Comparison of ENCODE assay signal across 21 cellular contexts in the genomic region with DNA sequence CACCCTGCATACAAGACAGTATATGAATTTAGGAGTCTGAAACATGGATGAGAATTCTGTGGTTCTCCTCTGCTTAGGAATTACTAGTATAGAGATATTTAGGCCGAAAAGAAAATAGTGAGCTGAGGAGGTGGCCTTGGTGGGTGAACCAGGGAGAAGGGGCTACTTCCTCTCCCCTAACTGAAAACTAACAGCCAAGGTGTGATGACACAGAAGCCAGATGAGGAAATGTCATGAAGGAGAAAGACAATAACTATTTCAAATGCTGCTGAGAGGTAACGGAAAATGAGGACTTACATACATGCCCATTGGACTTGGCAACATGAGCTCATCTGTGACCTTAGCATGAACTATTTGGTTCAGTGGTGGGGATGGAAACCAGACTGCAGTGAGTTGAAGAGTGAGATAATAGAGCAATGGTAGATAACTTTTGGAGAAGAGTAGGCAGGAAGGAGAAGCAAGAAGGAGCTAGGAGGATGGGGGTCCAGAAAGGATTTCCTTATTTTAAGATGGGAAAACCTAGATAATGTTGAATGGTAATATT.
DNase-seq lines count a peak whose midpoint lies in the region; ATAC-seq, FAIRE-seq and TF ChIP-seq lines count a peak whose summit lies in the region.
"Had no signal": no experiment of that assay in that cellular context is flagged by ENCODE, and none has a peak within 500 bp of the region (broad histone marks: within the 10 kb centered on the region; RNA-seq: fewer than 3 reads in every experiment).

No MANE protein-coding gene starts in this region.

- H3K27ac Mint-ChIP-seq in dendritic cell treated with granulocyte-macrophage colony-stimulating factor and Interleukin-4, amounts not matched to agents 40 ng/mL and 50 ng/mL, for 4 days = peak overlapping the region; percentile 64
- H3K27ac Mint-ChIP-seq in progenitor cell of endocrine pancreas = peak overlapping the region; percentile 79

- intact Hi-C loops in dendritic cell treated with granulocyte-macrophage colony-stimulating factor and Interleukin-4, amounts not matched to agents 40 ng/mL and 50 ng/mL, for 4 days (cut with micrococcal nuclease) = no loop called here

- H3K4me3 Mint-ChIP-seq in dendritic cell treated with granulocyte-macrophage colony-stimulating factor and Interleukin-4, amounts not matched to agents 40 ng/mL and 50 ng/mL, for 4 days = no peak overlapping the region
- H3K4me3 Mint-ChIP-seq in progenitor cell of endocrine pancreas (ENCODE audit: low read depth) = no peak overlapping the region
- H3K4me3 Mint-ChIP-seq: activated T-cell treated with anti-CD3 and anti-CD28 coated beads, Interleukin-2, amount 50 U/mL, for 4 hours had no signal

- H3K9me3 ChIP-seq in OCI-LY3 (ENCODE audit: insufficient read depth, low read length) = no peaks in the 10 kb centered on the region
- H3K9me3 ChIP-seq: adrenal gland, testis had no signal

- H3K27me3 Mint-ChIP-seq in dendritic cell treated with granulocyte-macrophage colony-stimulating factor and Interleukin-4, amounts not matched to agents 40 ng/mL and 50 ng/mL, for 4 days = no peaks in the 10 kb centered on the region
- no peaks in the 10 kb centered on the region for H3K27me3 Mint-ChIP-seq in progenitor cell of endocrine pancreas

- H3K27ac ChIP-seq in OCI-LY3 (ENCODE audit: low read length) = peak overlapping the region; percentile 19
- H3K27ac ChIP-seq: adrenal gland had no signal

- no peak overlapping the region for H3K9ac ChIP-seq in OCI-LY3 (ENCODE audit: low read length)

- H3K36me3 ChIP-seq in OCI-LY3 (replicated peaks; ENCODE audit: low read depth, low read length) = peaks cover 5% of the 10 kb centered on the region
- H3K36me3 ChIP-seq: adrenal gland had no signal

- H4K20me1 ChIP-seq in OCI-LY3 (ENCODE audit: insufficient read depth, low read length) = no peaks in the 10 kb centered on the region

- peaks cover 9% of the 10 kb centered on the region for H3K79me2 ChIP-seq in OCI-LY3 (ENCODE audit: low read length)

- DNase-seq in GM19239 (ENCODE audit: insufficient read length, low spot score) (no peak), progenitor cell of endocrine pancreas (ENCODE audit: low spot score, unreplicated experiment) (no peak), HEK293T (ENCODE audit: extremely low spot score) (no peak), putamen (ENCODE audit: low spot score) (no peak)
- DNase-seq: activated CD4-positive, alpha-beta T cell treated with anti-CD3 and anti-CD28 coated beads, Interleukin-2, amount 50 U/mL, for 48 hours; activated T-cell treated with anti-CD3 and anti-CD28 coated beads, Interleukin-2, amount 50 U/mL, for 4 hours; adrenal gland; GOT3; hippocampal formation; left cardiac atrium; NCI-H1092 treated with DMSO at 0.1 percent for 48 hours; NCI-H69; stimulated activated CD4-positive, alpha-beta T cell treated with anti-CD3 and anti-CD28 coated beads, Interleukin-2, amount 100 ng/mL, for 48 hours; testis had no signal

- no peaks in the 10 kb centered on the region for H3K27me3 ChIP-seq in OCI-LY3 (ENCODE audit: low read depth, low read length)
- H3K27me3 ChIP-seq: adrenal gland, testis had no signal

- FAIRE-seq in GM19239 (lab: Jason Lieb, UNC) = peak; percentile 78
- FAIRE-seq: D721Med, GM12892, RCC 7860 had no signal

- CTCF ChIA-PET in HEK293T (lab: Yijun Ruan, JAX) = no interaction called here

- no peaks in the 10 kb centered on the region for H3K9me3 Mint-ChIP-seq in dendritic cell treated with granulocyte-macrophage colony-stimulating factor and Interleukin-4, amounts not matched to agents 40 ng/mL and 50 ng/mL, for 4 days
- H3K9me3 Mint-ChIP-seq in progenitor cell of endocrine pancreas (ENCODE audit: low read depth) = no peaks in the 10 kb centered on the region
- H3K9me3 Mint-ChIP-seq: activated T-cell treated with anti-CD3 and anti-CD28 coated beads, Interleukin-2, amount 50 U/mL, for 4 hours had no signal

- ATAC-seq in HG03039 (IDR thresholded peaks at IDR 0.05; ENCODE audit: unreplicated experiment) (no peak), HG03045 (IDR thresholded peaks at IDR 0.05; ENCODE audit: unreplicated experiment) (no peak)
- ATAC-seq: activated T-cell treated with anti-CD3 and anti-CD28 coated beads, Interleukin-2, amount 50 U/mL, for 4 hours; left cardiac atrium had no signal

- no peak overlapping the region for H3K4me2 ChIP-seq in OCI-LY3 (ENCODE audit: low read length)

- no peak for TF ChIP-seq CTCF in OCI-LY3 (IDR thresholded peaks at IDR 0.05; ENCODE audit: low read depth, low read length)
- TF ChIP-seq CTCF in progenitor cell of endocrine pancreas (IDR thresholded peaks at IDR 0.05; ENCODE audit: unreplicated experiment) = no peak

- H3K4me1 Mint-ChIP-seq in dendritic cell treated with granulocyte-macrophage colony-stimulating factor and Interleukin-4, amounts not matched to agents 40 ng/mL and 50 ng/mL, for 4 days (ENCODE audit: low read depth) = peaks cover 63% of the 10 kb centered on the region
- H3K4me1 Mint-ChIP-seq in progenitor cell of endocrine pancreas (ENCODE audit: low read depth) = peaks cover 29% of the 10 kb centered on the region

- POLR2A ChIA-PET in HEK293T (lab: Yijun Ruan, JAX) = no interaction called here

- H3K36me3 Mint-ChIP-seq in dendritic cell treated with granulocyte-macrophage colony-stimulating factor and Interleukin-4, amounts not matched to agents 40 ng/mL and 50 ng/mL, for 4 days (ENCODE audit: low read depth) = no peaks in the 10 kb centered on the region
- peaks cover 2% of the 10 kb centered on the region for H3K36me3 Mint-ChIP-seq in progenitor cell of endocrine pancreas (ENCODE audit: insufficient read depth)

- peaks cover 97% of the 10 kb centered on the region for H3K4me1 ChIP-seq in OCI-LY3 (ENCODE audit: low read length)

- H3K4me3 ChIP-seq in OCI-LY3 (ENCODE audit: low read length) = no peak overlapping the region
- H3K4me3 ChIP-seq: adrenal gland, testis had no signal

- no peak overlapping the region for H2AFZ ChIP-seq in OCI-LY3 (ENCODE audit: low read depth, low read length)

TF ChIP-seq in HEK293T, 16 proteins besides CTCF, POLR2A, EP300 and RAD21:
- TF ChIP-seq CTBP1 (IDR thresholded peaks at IDR 0.05; ENCODE audit: borderline replicate concordance) = no peak
- no peak for TF ChIP-seq NFRKB (IDR thresholded peaks at IDR 0.05)
- no peak for TF ChIP-seq L3MBTL2 (conservative IDR thresholded peaks at IDR 0.05)
- TF ChIP-seq BHLHE40 (IDR thresholded peaks at IDR 0.05; ENCODE audit: borderline replicate concordance) = no peak
- no peak for TF ChIP-seq SUZ12 (IDR thresholded peaks at IDR 0.05)
- no peak for TF ChIP-seq ARNT (IDR thresholded peaks at IDR 0.05)
- no peak for TF ChIP-seq HDGF (IDR thresholded peaks at IDR 0.05; ENCODE audit: borderline replicate concordance)
